9 cellular contexts compared by ENCODE assay signal in genomic region chr15:55279100-55279745, GRCh38. TPM values are rescaled to one million over a fixed set of nuclear protein-coding genes. Genes with fewer than 3 reads are reported as not detected.
A peak's percentile ranks its signal among the peaks of the same experiment; 100 is the strongest.
DNase-seq lines count a peak whose midpoint lies in the region; ATAC-seq lines count a peak whose summit lies in the region.
"Had no signal": no experiment of that assay in that cellular context is flagged by ENCODE, and none has a peak within 500 bp of the region (broad histone marks: within the 10 kb centered on the region; RNA-seq: fewer than 3 reads in every experiment).

No MANE protein-coding gene starts in this region.

- H2AK5ac ChIP-seq in mesenchymal stem cell (ENCODE audit: low read length, severe bottlenecking) = peak overlapping the region; percentile 53

- H2BK15ac ChIP-seq in mesenchymal stem cell (ENCODE audit: low read depth, poor library complexity, severe bottlenecking) = peak overlapping the region; percentile 89

- H3K27me3 ChIP-seq in ACC112 (ENCODE audit: insufficient read depth, low read length) (no peaks in the 10 kb centered on the region), mesenchymal stem cell (ENCODE audit: control insufficient read depth in 1 of 2, insufficient read depth in 1 of 2, low read length in 2 of 2) (no peaks in the 10 kb centered on the region)

- H3K14ac ChIP-seq in mesenchymal stem cell (ENCODE audit: low read length in 2 of 2) = no peak overlapping the region

- H3K4ac ChIP-seq in mesenchymal stem cell (ENCODE audit: low read depth in 1 of 2, low read length in 2 of 2) = peak overlapping the region in 1 of 2 experiments; percentile 32

- no peaks in the 10 kb centered on the region for H3K9me3 ChIP-seq in mesenchymal stem cell (ENCODE audit: control insufficient read depth, low read length)

- H3K27me3 Mint-ChIP-seq in activated T-helper 1 cell treated with anti-CD3 and anti-CD28 coated beads, Interleukin-12 subunit alpha, Interleukin-12 subunit beta, Interleukin-2, Interleukin-4 antibody, amounts not matched to agents 30 ng/mL and 10 ng/mL and 1 ng/mL, durations not matched to agents 14 hours and 24 hours and 36 hours (ENCODE audit: insufficient read depth) = no peaks in the 10 kb centered on the region

- H3K36me3 ChIP-seq in ACC112 (ENCODE audit: insufficient read depth, low read length) (no peaks in the 10 kb centered on the region), mesenchymal stem cell (ENCODE audit: control insufficient read depth in 1 of 2, insufficient read depth in 2 of 2, low read depth in 1 of 2, low read length in 2 of 2) (no peaks in the 10 kb centered on the region)

- no peak overlapping the region for H2BK120ac ChIP-seq in mesenchymal stem cell (ENCODE audit: low read depth, low read length)

- H3K4me3 Mint-ChIP-seq in activated T-helper 1 cell treated with anti-CD3 and anti-CD28 coated beads, Interleukin-12 subunit alpha, Interleukin-12 subunit beta, Interleukin-2, Interleukin-4 antibody, amounts not matched to agents 30 ng/mL and 10 ng/mL and 1 ng/mL, durations not matched to agents 14 hours and 24 hours and 36 hours = peak overlapping the region; percentile 57

- H3K4me3 ChIP-seq in ACC112 (ENCODE audit: low read depth, low read length) = no peak overlapping the region
- peak overlapping the region; percentile 32; the same call in 1 of the 2 replicates for H3K4me3 ChIP-seq in GM08714 (ENCODE audit: low read length)
- no peak overlapping the region for H3K4me3 ChIP-seq in mesenchymal stem cell (ENCODE audit: insufficient read depth in 1 of 2, low read depth in 1 of 2, low read length in 2 of 2)

- H4K91ac ChIP-seq in mesenchymal stem cell (ENCODE audit: low read length) = no peak overlapping the region

- peak overlapping the region; percentile 56 to 82 for H3K18ac ChIP-seq in mesenchymal stem cell (ENCODE audit: low read depth in 1 of 2, low read length in 2 of 2)

- H2AFZ ChIP-seq in ACC112 (ENCODE audit: low read length, unreplicated experiment) = no peak overlapping the region
- H2AFZ ChIP-seq in mesenchymal stem cell (ENCODE audit: low read depth, low read length) = no peak overlapping the region

- intact Hi-C loops in activated T-helper 1 cell treated with anti-CD3 and anti-CD28 coated beads, Interleukin-12 subunit alpha, Interleukin-12 subunit beta, Interleukin-2, Interleukin-4 antibody, amounts not matched to agents 30 ng/mL and 10 ng/mL and 1 ng/mL, durations not matched to agents 14 hours and 24 hours and 36 hours (cut with micrococcal nuclease) = no loop called here

- H3K9ac ChIP-seq in mesenchymal stem cell (ENCODE audit: low read length) = no peak overlapping the region

- H3K9me3 Mint-ChIP-seq in activated T-helper 1 cell treated with anti-CD3 and anti-CD28 coated beads, Interleukin-12 subunit alpha, Interleukin-12 subunit beta, Interleukin-2, Interleukin-4 antibody, amounts not matched to agents 30 ng/mL and 10 ng/mL and 1 ng/mL, durations not matched to agents 14 hours and 24 hours and 36 hours = no peaks in the 10 kb centered on the region

- H3K79me1 ChIP-seq in mesenchymal stem cell (replicated peaks; ENCODE audit: low read length, poor library complexity, severe bottlenecking) = peaks cover 18% of the 10 kb centered on the region

- peaks cover 23% of the 10 kb centered on the region for H3K79me2 ChIP-seq in ACC112 (ENCODE audit: control insufficient read depth, insufficient read depth, low read length, unreplicated experiment)

- no peak overlapping the region for H3K23ac ChIP-seq in mesenchymal stem cell (ENCODE audit: low read length in 2 of 2)

- peak overlapping the region; percentile 91 for H3K27ac ChIP-seq in ACC112 (ENCODE audit: low read depth, low read length)
- no peak overlapping the region for H3K27ac ChIP-seq in mesenchymal stem cell (ENCODE audit: low read length, poor library complexity, severe bottlenecking)

- no peak overlapping the region for H2BK5ac ChIP-seq in mesenchymal stem cell (ENCODE audit: low read depth, low read length, poor library complexity, severe bottlenecking)

- ATAC-seq in GM18520 (IDR thresholded peaks at IDR 0.05; ENCODE audit: unreplicated experiment) (no peak), HG02588 (IDR thresholded peaks at IDR 0.05; ENCODE audit: unreplicated experiment) (no peak)
- ATAC-seq: left ventricle myocardium superior had no signal

- no peak overlapping the region for H3K4me2 ChIP-seq in mesenchymal stem cell (ENCODE audit: low read length, poor library complexity, severe bottlenecking)

- H3K4me1 ChIP-seq in ACC112 (ENCODE audit: control insufficient read depth, insufficient read depth, low read length, unreplicated experiment) (peaks cover 33% of the 10 kb centered on the region), mesenchymal stem cell (ENCODE audit: control insufficient read depth, insufficient read depth, low read depth, low read length) (peaks cover 3% of the 10 kb centered on the region)

- peak overlapping the region; percentile 49 to 73 for H2BK12ac ChIP-seq in mesenchymal stem cell (ENCODE audit: low read length in 2 of 2)

- no peak for DNase-seq in activated T-helper 1 cell treated with anti-CD3 and anti-CD28 coated beads, Interleukin-12 subunit alpha, Interleukin-12 subunit beta, Interleukin-2, Interleukin-4 antibody, amounts not matched to agents 30 ng/mL and 10 ng/mL and 1 ng/mL, durations not matched to agents 14 hours and 24 hours and 36 hours (ENCODE audit: low spot score)
- DNase-seq in mesenchymal stem cell (no peak), SIG-M5 (lab: John Stamatoyannopoulos, UW) (no peak), NCI-H2029 (lab: John Stamatoyannopoulos, UW) (no peak)
- DNase-seq: left ventricle myocardium superior had no signal

- WGBS in mesenchymal stem cell = 100% methylated on average over 1 of the region's 2 CpGs

- H3K4me1 Mint-ChIP-seq in activated T-helper 1 cell treated with anti-CD3 and anti-CD28 coated beads, Interleukin-12 subunit alpha, Interleukin-12 subunit beta, Interleukin-2, Interleukin-4 antibody, amounts not matched to agents 30 ng/mL and 10 ng/mL and 1 ng/mL, durations not matched to agents 14 hours and 24 hours and 36 hours (ENCODE audit: low read depth) = peaks cover 86% of the 10 kb centered on the region

- H3K27ac Mint-ChIP-seq in activated T-helper 1 cell treated with anti-CD3 and anti-CD28 coated beads, Interleukin-12 subunit alpha, Interleukin-12 subunit beta, Interleukin-2, Interleukin-4 antibody, amounts not matched to agents 30 ng/mL and 10 ng/mL and 1 ng/mL, durations not matched to agents 14 hours and 24 hours and 36 hours = peak overlapping the region; percentile 99

- peaks cover 14% of the 10 kb centered on the region for H3K36me3 Mint-ChIP-seq in activated T-helper 1 cell treated with anti-CD3 and anti-CD28 coated beads, Interleukin-12 subunit alpha, Interleukin-12 subunit beta, Interleukin-2, Interleukin-4 antibody, amounts not matched to agents 30 ng/mL and 10 ng/mL and 1 ng/mL, durations not matched to agents 14 hours and 24 hours and 36 hours (ENCODE audit: low read depth)

- H4K8ac ChIP-seq in mesenchymal stem cell (ENCODE audit: low read length) = peak overlapping the region; percentile 12

RNA-seq across cellular contexts. Expression of gene RAB27A, which starts 10.4 kb away (rescaled TPM):
- 98.6 and 100 TPM in 2 replicates for total RNA-seq in activated T-helper 1 cell treated with anti-CD3 and anti-CD28 coated beads, Interleukin-12 subunit alpha, Interleukin-12 subunit beta, Interleukin-2, Interleukin-4 antibody, amounts not matched to agents 30 ng/mL and 10 ng/mL and 1 ng/mL, durations not matched to agents 14 hours and 24 hours and 36 hours
- 22.8 TPM for polyA plus RNA-seq in mesenchymal stem cell (2013, experiment 1 of 2)
- polyA plus RNA-seq in mesenchymal stem cell (2013, experiment 2 of 2) = 24.9 TPM

RNA-seq across cellular contexts. Expression of gene PIGBOS1, which starts 39.7 kb away (rescaled TPM):
- 10.3 and 11.8 TPM in 2 replicates for total RNA-seq in activated T-helper 1 cell treated with anti-CD3 and anti-CD28 coated beads, Interleukin-12 subunit alpha, Interleukin-12 subunit beta, Interleukin-2, Interleukin-4 antibody, amounts not matched to agents 30 ng/mL and 10 ng/mL and 1 ng/mL, durations not matched to agents 14 hours and 24 hours and 36 hours
- 17.7 TPM for polyA plus RNA-seq in mesenchymal stem cell (2013, experiment 1 of 2)
- polyA plus RNA-seq in mesenchymal stem cell (2013, experiment 2 of 2) = 16.8 TPM

RNA-seq across cellular contexts. Expression of gene PIGB, which starts 39.8 kb away (rescaled TPM):
- total RNA-seq in activated T-helper 1 cell treated with anti-CD3 and anti-CD28 coated beads, Interleukin-12 subunit alpha, Interleukin-12 subunit beta, Interleukin-2, Interleukin-4 antibody, amounts not matched to agents 30 ng/mL and 10 ng/mL and 1 ng/mL, durations not matched to agents 14 hours and 24 hours and 36 hours = 14.0 and 19.9 TPM in 2 replicates
- polyA plus RNA-seq in mesenchymal stem cell (2013, experiment 1 of 2) = 17.1 TPM
- 17.9 TPM for polyA plus RNA-seq in mesenchymal stem cell (2013, experiment 2 of 2)
